22 cellular contexts compared by ENCODE assay signal in the genomic region with DNA sequence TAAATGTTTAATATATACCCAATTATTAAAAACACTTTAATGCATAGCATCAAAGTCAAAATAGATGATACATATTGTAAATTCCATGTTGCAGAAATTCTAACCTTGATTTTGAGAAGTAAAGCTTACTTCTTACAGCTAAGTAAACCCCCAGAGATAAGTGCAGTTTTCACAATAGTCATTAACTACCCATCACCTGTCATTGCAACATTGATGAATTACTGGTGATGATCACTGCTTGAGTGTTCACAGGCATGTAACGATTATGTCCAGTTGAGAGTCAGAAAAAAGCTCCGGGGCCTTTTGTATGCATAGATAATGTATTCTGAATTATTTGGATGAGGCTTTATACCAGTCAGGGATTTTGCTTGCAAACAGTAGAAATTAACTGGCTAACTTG.
"Had no signal": no experiment of that assay in that cellular context is flagged by ENCODE, and none has a peak within 500 bp of the region (broad histone marks: within the 10 kb centered on the region; RNA-seq: fewer than 3 reads in every experiment).

No MANE protein-coding gene starts in this region.

- H3K9me3 ChIP-seq: esophagus squamous epithelium, gastrocnemius medialis, heart right ventricle, left lung, lower lobe of right lung, mucosa of descending colon had no signal

- H3K4me3 ChIP-seq: coronary artery, dorsolateral prefrontal cortex, esophagus squamous epithelium, gastrocnemius medialis, heart right ventricle, left lung, lower lobe of right lung, mucosa of descending colon had no signal

- H3K36me3 ChIP-seq: esophagus squamous epithelium, gastrocnemius medialis, heart right ventricle, left lung, lower lobe of right lung had no signal

- ATAC-seq: esophagus mucosa, gastrocnemius medialis, heart right ventricle, left cardiac atrium, left lung, left ventricle myocardium superior, lower lobe of right lung had no signal

- H3K27me3 ChIP-seq: dorsolateral prefrontal cortex, esophagus squamous epithelium, gastrocnemius medialis, heart right ventricle, left lung had no signal

- H3K27ac ChIP-seq: coronary artery, dorsolateral prefrontal cortex, epithelial cell of prostate, esophagus squamous epithelium, gastrocnemius medialis, heart right ventricle, left lung, lower lobe of right lung had no signal

- DNase-seq: dorsolateral prefrontal cortex; effector CD4-positive, alpha-beta T cell; effector memory CD4-positive, alpha-beta T cell; erythroblast; esophagus squamous epithelium; foreskin fibroblast; foreskin melanocyte; gastrocnemius medialis; glutamatergic neuron; head of caudate nucleus; heart right ventricle; hippocampal formation; left cardiac atrium; left lung; left ventricle myocardium superior; lower lobe of right lung; mesenchymal stem cell; naive B cell had no signal

- H3K4me1 ChIP-seq: lower lobe of right lung had no signal
